Comparison of ENCODE assay signal across 14 cellular contexts in the genomic region with DNA sequence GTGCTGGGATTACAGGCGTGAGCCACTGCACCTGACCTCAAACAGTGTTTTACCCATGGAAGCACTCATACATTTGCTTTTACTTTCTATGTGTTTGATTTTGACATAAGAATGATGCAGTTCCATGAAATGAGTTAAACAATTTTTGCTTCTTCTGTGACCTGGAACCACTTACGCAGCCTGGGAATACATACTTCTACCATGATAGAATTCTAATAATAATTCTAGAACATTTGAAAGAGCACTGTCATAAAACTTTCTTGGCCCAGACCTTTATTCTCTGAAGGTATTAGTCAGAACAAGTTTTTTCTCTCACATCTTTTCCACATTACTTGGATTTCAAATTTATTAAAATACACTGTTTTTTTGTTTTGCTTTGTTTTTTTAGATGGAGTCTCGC.
"Had no signal": no experiment of that assay in that cellular context is flagged by ENCODE, and none has a peak within 500 bp of the region (broad histone marks: within the 10 kb centered on the region; RNA-seq: fewer than 3 reads in every experiment).

No MANE protein-coding gene starts in this region.

- DNase-seq: cerebellar nuclear complex; effector CD8-positive, alpha-beta T cell; hypothalamus; immature natural killer cell; left ventricle myocardium superior; lower lobe of right lung; nephron progenitor cell; occipital lobe; pancreas; stimulated activated CD4-positive, alpha-beta T cell treated with anti-CD3 and anti-CD28 coated beads, Interleukin-4, amount 100 ng/mL, for 4 hours; transverse colon; upper lobe of right lung had no signal

- H3K4me3 ChIP-seq: lower lobe of right lung, pancreas, right atrium auricular region, transverse colon, upper lobe of right lung, uterus had no signal
